Comparison of ENCODE assay signal across 9 cellular contexts in genomic region chr3:13091898-13092620, GRCh38. TPM values are rescaled to one million over a fixed set of nuclear protein-coding genes. Genes with fewer than 3 reads are reported as not detected.
DNase-seq lines count a peak whose midpoint lies in the region; ATAC-seq and TF ChIP-seq lines count a peak whose summit lies in the region.
"Had no signal": no experiment of that assay in that cellular context is flagged by ENCODE, and none has a peak within 500 bp of the region (broad histone marks: within the 10 kb centered on the region; RNA-seq: fewer than 3 reads in every experiment).

No MANE protein-coding gene starts in this region.

- in situ Hi-C loops in gastrocnemius medialis (cut with MboI; ENCODE audit: low sequenced_read_pairs in 4 of 4) = loop anchor here (5.0 to 25.0 kb wide), 5 partner anchors 195 to 555 kb away; no protein-coding TSS in a partner anchor

- peaks cover 0 to 9% (median 0%) of the 10 kb centered on the region in 4 donors for H3K4me1 Mint-ChIP-seq in CD4-positive, CD25-positive, alpha-beta regulatory T cell

- TF ChIP-seq CTCF in gastrocnemius medialis (IDR thresholded peaks at IDR 0.05 in 4 of 5, conservative IDR thresholded peaks at IDR 0.05 in 1 of 5) = peak; percentile 93 to 98 (median 95)

- no peak overlapping the region for H3K4me3 ChIP-seq in CD4-positive, CD25-positive, alpha-beta regulatory T cell (ENCODE audit: low read depth, low read length)
- no peak overlapping the region for H3K4me3 ChIP-seq in gastrocnemius medialis

- TF ChIP-seq POLR2A in gastrocnemius medialis (IDR thresholded peaks at IDR 0.05) = no peak

- no peaks in the 10 kb centered on the region for H3K9me3 ChIP-seq in CD4-positive, CD25-positive, alpha-beta regulatory T cell (ENCODE audit: control insufficient read depth in 2 of 2, low read length in 2 of 2)
- no peaks in the 10 kb centered on the region for H3K9me3 ChIP-seq in gastrocnemius medialis

- DNase-seq in CD4-positive, CD25-positive, alpha-beta regulatory T cell = peak; percentile 60 to 83 (median 74)
- DNase-seq in LoVo (ENCODE audit: low spot score) (peak; percentile 76), T-helper 9 cell (peak; percentile 73), anterior cingulate cortex (lab: John Stamatoyannopoulos, UW) (peak in 56 of 58 donors; percentile 19 to 88 (median 66)), hepatic stellate cell (ENCODE audit: low spot score) (peak; percentile 76), gastrocnemius medialis (peak; percentile 73 to 80), DMS153 (lab: John Stamatoyannopoulos, UW) (no peak)

- no peaks in the 10 kb centered on the region for H3K27me3 ChIP-seq in CD4-positive, CD25-positive, alpha-beta regulatory T cell (ENCODE audit: control insufficient read depth, insufficient read depth, low read length)
- H3K27me3 ChIP-seq in gastrocnemius medialis = no peaks in the 10 kb centered on the region

- intact Hi-C loops in gastrocnemius medialis (cut with DNase I; ENCODE audit: low total_unique reads) = loop anchor here (1.0 to 10.0 kb wide), 5 partner anchors 123 to 558 kb away; no protein-coding TSS in a partner anchor

- peaks cover 6% of the 10 kb centered on the region for H3K4me1 ChIP-seq in CD4-positive, CD25-positive, alpha-beta regulatory T cell (ENCODE audit: control insufficient read depth, insufficient read depth, low read length, poor library complexity, severe bottlenecking)
- H3K4me1 ChIP-seq in gastrocnemius medialis = peaks cover 5 to 7% of the 10 kb centered on the region in 2 donors

- H3K27ac ChIP-seq in CD4-positive, CD25-positive, alpha-beta regulatory T cell (ENCODE audit: insufficient read depth, low read length, poor library complexity, severe bottlenecking) = no peak overlapping the region
- peak overlapping the region in 3 of 4 donors; percentile 4 to 46 (median 27) for H3K27ac ChIP-seq in gastrocnemius medialis

- H3K36me3 Mint-ChIP-seq in CD4-positive, CD25-positive, alpha-beta regulatory T cell = no peaks in the 10 kb centered on the region

- H3K4me3 Mint-ChIP-seq in CD4-positive, CD25-positive, alpha-beta regulatory T cell = no peak overlapping the region
- H3K4me3 Mint-ChIP-seq: T-helper 1 cell treated with Interleukin-12 subunit alpha and Interleukin-12 subunit beta and Interleukin-4 antibody, amounts not matched to agents 30 μg/mL and 1 μg/mL, for 36 hours had no signal

- H3K9me3 Mint-ChIP-seq in CD4-positive, CD25-positive, alpha-beta regulatory T cell = peaks cover 0 to 2% (median 0%) of the 10 kb centered on the region in 7 donors
- H3K9me3 Mint-ChIP-seq: T-helper 1 cell treated with Interleukin-12 subunit alpha and Interleukin-12 subunit beta and Interleukin-4 antibody, amounts not matched to agents 30 μg/mL and 1 μg/mL, for 36 hours had no signal

- H3K27me3 Mint-ChIP-seq in CD4-positive, CD25-positive, alpha-beta regulatory T cell = no peaks in the 10 kb centered on the region

- H3K36me3 ChIP-seq in CD4-positive, CD25-positive, alpha-beta regulatory T cell (ENCODE audit: control insufficient read depth, insufficient read depth, low read length) = no peaks in the 10 kb centered on the region
- no peaks in the 10 kb centered on the region for H3K36me3 ChIP-seq in gastrocnemius medialis

- ATAC-seq in CD4-positive, CD25-positive, alpha-beta regulatory T cell (ENCODE audit: low read depth in 2 of 2) = peak; percentile 73 to 83
- ATAC-seq in GM21360 (IDR thresholded peaks at IDR 0.05; ENCODE audit: unreplicated experiment) (peak; percentile 41), gastrocnemius medialis (peak; percentile 89)

- no peak overlapping the region for H3K27ac Mint-ChIP-seq in CD4-positive, CD25-positive, alpha-beta regulatory T cell
- H3K27ac Mint-ChIP-seq: T-helper 1 cell treated with Interleukin-12 subunit alpha and Interleukin-12 subunit beta and Interleukin-4 antibody, amounts not matched to agents 30 μg/mL and 1 μg/mL, for 36 hours had no signal

RNA-seq across cellular contexts. Expression of gene IQSEC1, which starts 18.8 kb away (rescaled TPM):
- 131 TPM for total RNA-seq in CD4-positive, CD25-positive, alpha-beta regulatory T cell
- polyA plus RNA-seq in CD4-positive, CD25-positive, alpha-beta regulatory T cell = 10 to 100 TPM; 17.7 to 23.7 (median 21.0) TPM
- total RNA-seq in gastrocnemius medialis = 10 to 100 TPM; 15.2 to 31.3 (median 28.0) TPM
